In genomic region chr10:8059191-8059936, GRCh38 we compare ENCODE assay signal across 10 cellular contexts. TPM values are rescaled to one million over a fixed set of nuclear protein-coding genes. Genes with fewer than 3 reads are reported as not detected.
A peak's percentile ranks its signal among the peaks of the same experiment; 100 is the strongest.
DNase-seq lines count a peak whose midpoint lies in the region; ATAC-seq and TF ChIP-seq lines count a peak whose summit lies in the region.
"Had no signal": no experiment of that assay in that cellular context is flagged by ENCODE, and none has a peak within 500 bp of the region (broad histone marks: within the 10 kb centered on the region; RNA-seq: fewer than 3 reads in every experiment).

No MANE protein-coding gene starts in this region.

- no peak for TF ChIP-seq RAD21 in neural cell (conservative IDR thresholded peaks at IDR 0.05)

- intact Hi-C loops in CD4-positive, alpha-beta T cell (cut with DNase I, micrococcal nuclease), result loop anchor here (5.0 to 10.0 kb wide), 11 partner anchors 78 to 1145 kb away; partner anchors contain the start of genes SFMBT2 (in 1 of the 2) and TAF3 (in 1 of the 2)
- intact Hi-C loops in breast epithelium (cut with DNase I; ENCODE audit: low total_unique reads), result no loop called here

- CTCF ChIA-PET in CD4-positive, alpha-beta T cell (lab: Charles Lee), result interaction anchor here (1.1 kb wide), 1 partner anchor 9 kb away, joined by 5 read pairs; no protein-coding TSS in a partner anchor

- H3K27ac Mint-ChIP-seq in CD4-positive, alpha-beta T cell, result peak overlapping the region; percentile 97

- no peak overlapping the region for H3K9ac ChIP-seq in neural cell (ENCODE audit: low read length)

- H3K4me1 Mint-ChIP-seq in CD4-positive, alpha-beta T cell (ENCODE audit: low read depth), result peaks cover 80% of the 10 kb centered on the region

- peaks cover 88% of the 10 kb centered on the region for H3K36me3 Mint-ChIP-seq in CD4-positive, alpha-beta T cell (ENCODE audit: low read depth)

- H3K36me3 ChIP-seq in KOPT-K1 (ENCODE audit: insufficient read depth, low read length) (peaks cover 88% of the 10 kb centered on the region), breast epithelium (no peaks in the 10 kb centered on the region), neural cell (ENCODE audit: insufficient read depth, low read length) (no peaks in the 10 kb centered on the region)

- H4K20me1 ChIP-seq in neural cell (ENCODE audit: insufficient read depth), result no peaks in the 10 kb centered on the region

- no peak for TF ChIP-seq EP300 in neural cell (conservative IDR thresholded peaks at IDR 0.05; ENCODE audit: poor library complexity, severe bottlenecking)

- H3K27me3 Mint-ChIP-seq in CD4-positive, alpha-beta T cell, result peaks cover 4% of the 10 kb centered on the region

- H3K4me3 Mint-ChIP-seq in CD4-positive, alpha-beta T cell, result peak overlapping the region; percentile 94

- TF ChIP-seq POLR2A in breast epithelium (IDR thresholded peaks at IDR 0.05), result no peak

- H3K4me2 ChIP-seq in neural cell (ENCODE audit: low read length), result no peak overlapping the region

- DNase-seq in CD4-positive, alpha-beta T cell, result peak in 1 of 10 experiments; percentile 18
- DNase-seq in breast epithelium (ENCODE audit: low spot score in 2 of 2) (no peak), nucleus accumbens (lab: John Stamatoyannopoulos, UW) (no peak), NCI-H1694 (lab: John Stamatoyannopoulos, UW) (no peak)
- DNase-seq: NCI-H2227 treated with DMSO at 0.1 percent for 48 hours, SHP77 had no signal

- POLR2A ChIA-PET in CD4-positive, alpha-beta T cell (lab: Charles Lee), result interaction anchor here (0.9 to 4.4 kb wide), 27 partner anchors 8 to 1037 kb away, joined by 3 to 64 read pairs (median 7); partner anchors contain the start of genes ATP5F1C and KIN

- H3K9me2 ChIP-seq in neural cell (ENCODE audit: insufficient read depth, low read length), result no peaks in the 10 kb centered on the region

- peak overlapping the region in 2 of 3 donors; percentile 72 to 87 for H3K4me3 ChIP-seq in breast epithelium
- H3K4me3 ChIP-seq in neural cell (ENCODE audit: low read length), result no peak overlapping the region

- peak overlapping the region; percentile 76 for H3K27ac ChIP-seq in CD4-positive, alpha-beta T cell (ENCODE audit: low read depth, low read length)
- H3K27ac ChIP-seq in KOPT-K1 (ENCODE audit: low read depth, low read length, poor library complexity, severe bottlenecking), result peak overlapping the region; percentile 93
- H3K27ac ChIP-seq in breast epithelium, result peak overlapping the region; percentile 91 to 96
- no peak overlapping the region for H3K27ac ChIP-seq in neural cell (ENCODE audit: low read length)

- ATAC-seq in CD4-positive, alpha-beta T cell (ENCODE audit: poor library complexity), result no peak
- ATAC-seq in HG03460 (IDR thresholded peaks at IDR 0.05; ENCODE audit: unreplicated experiment) (no peak), HG02571 (IDR thresholded peaks at IDR 0.05; ENCODE audit: unreplicated experiment) (no peak)

- no peaks in the 10 kb centered on the region for H3K4me1 ChIP-seq in breast epithelium

- H3K79me2 ChIP-seq in neural cell (replicated peaks; ENCODE audit: insufficient read depth, low read length), result no peaks in the 10 kb centered on the region

- no peaks in the 10 kb centered on the region for H3F3A ChIP-seq in neural cell (ENCODE audit: insufficient read depth, low read length, poor library complexity, severe bottlenecking)

- H3K9me3 ChIP-seq in CD4-positive, alpha-beta T cell (ENCODE audit: control insufficient read depth, low read length), result no peaks in the 10 kb centered on the region
- H3K9me3 ChIP-seq in KOPT-K1 (ENCODE audit: insufficient read depth, low read length, poor library complexity, severe bottlenecking), result no peaks in the 10 kb centered on the region
- H3K9me3 ChIP-seq in breast epithelium, result no peaks in the 10 kb centered on the region
- H3K9me3 ChIP-seq in neural cell (ENCODE audit: low read length), result no peaks in the 10 kb centered on the region

- H3K27me3 ChIP-seq in CD4-positive, alpha-beta T cell (ENCODE audit: control insufficient read depth, insufficient read depth, low read length), result no peaks in the 10 kb centered on the region
- H3K27me3 ChIP-seq in breast epithelium, result peaks cover 0 to 16% of the 10 kb centered on the region in 2 donors
- peaks cover 100% of the 10 kb centered on the region for H3K27me3 ChIP-seq in neural cell (ENCODE audit: insufficient read depth, low read depth, low read length)

- H3K9me3 Mint-ChIP-seq in CD4-positive, alpha-beta T cell, result no peaks in the 10 kb centered on the region

- no peak overlapping the region for H2AFZ ChIP-seq in neural cell (ENCODE audit: low read depth, low read length)

- TF ChIP-seq CTCF in CD4-positive, alpha-beta T cell (IDR thresholded peaks at IDR 0.05), result no peak
- TF ChIP-seq CTCF in breast epithelium (IDR thresholded peaks at IDR 0.05) (no peak), neural cell (IDR thresholded peaks at IDR 0.05; ENCODE audit: poor library complexity, severe bottlenecking) (no peak)

TF ChIP-seq in neural cell, 6 proteins besides CTCF, POLR2A, EP300 and RAD21:
- TF ChIP-seq POLR2AphosphoS5 (IDR thresholded peaks at IDR 0.05) (peak; percentile 59), EZH2 (IDR thresholded peaks at IDR 0.05; ENCODE audit: borderline replicate concordance, insufficient read depth, low read length, poor library complexity, severe bottlenecking) (no peak)

RNA-seq across cellular contexts. Expression of gene GATA3, which starts 4.9 kb away (rescaled TPM):
- total RNA-seq in CD4-positive, alpha-beta T cell, result 100 to 1,000 TPM; 128 to 141 TPM
- 10 to 100 TPM in 2 of 3 donors, under 1 TPM in 1; 0.48 to 36.4 (median 28.2) TPM for total RNA-seq in breast epithelium
- not detected in 2 replicates for polyA plus RNA-seq in neural cell
- not detected in 2 replicates for polyA minus RNA-seq in neural cell
